Comparison of ENCODE assay signal across 8 cellular contexts in the genomic region with DNA sequence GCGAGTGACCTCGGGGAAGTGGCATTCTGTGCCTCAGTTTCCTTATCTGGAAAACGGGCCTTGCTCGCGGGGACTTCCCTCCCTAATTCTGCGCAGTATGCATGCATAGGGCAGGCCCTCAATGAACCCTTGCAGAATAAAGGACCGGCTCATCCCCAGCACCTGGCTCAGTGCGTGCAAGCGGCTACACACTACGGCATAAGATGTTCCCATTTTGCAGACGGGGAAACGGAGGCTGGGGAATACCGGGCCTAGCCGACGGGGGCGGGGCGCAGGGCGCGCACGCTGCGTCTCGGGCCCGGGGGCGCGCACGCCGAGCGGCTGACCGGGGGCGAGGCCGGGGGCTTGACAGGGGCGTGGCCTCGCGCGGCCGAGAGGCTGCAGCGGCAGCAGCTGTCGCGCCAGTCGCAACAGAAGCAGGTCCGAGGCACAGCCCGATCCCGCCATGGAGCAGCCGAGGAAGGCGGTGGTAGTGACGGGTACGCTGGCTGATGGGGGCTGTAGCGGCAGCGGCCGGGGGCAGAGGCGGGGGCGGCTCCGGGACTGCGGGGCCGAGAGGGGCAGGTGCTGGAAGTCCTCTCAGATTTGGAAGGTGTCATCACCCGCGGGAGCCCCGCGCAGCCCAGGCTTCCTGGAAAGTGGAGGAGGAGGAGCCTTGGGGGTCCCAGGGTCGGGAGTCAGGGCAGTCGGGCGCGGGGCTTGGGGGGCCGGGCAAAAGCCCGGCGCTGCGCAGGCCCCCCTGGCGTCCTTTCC. TPM values are rescaled to one million over a fixed set of nuclear protein-coding genes. Genes with fewer than 3 reads are reported as not detected.
DNase-seq lines count a peak whose midpoint lies in the region; ATAC-seq and TF ChIP-seq lines count a peak whose summit lies in the region.

A gene with protein sequence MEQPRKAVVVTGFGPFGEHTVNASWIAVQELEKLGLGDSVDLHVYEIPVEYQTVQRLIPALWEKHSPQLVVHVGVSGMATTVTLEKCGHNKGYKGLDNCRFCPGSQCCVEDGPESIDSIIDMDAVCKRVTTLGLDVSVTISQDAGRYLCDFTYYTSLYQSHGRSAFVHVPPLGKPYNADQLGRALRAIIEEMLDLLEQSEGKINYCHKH (plus strand): TSS at position 362 of the 753 bp plus-strand sequence. CDS start 84 bp downstream, at position 446.

- no TSS peak for BruUV-seq in IMR-90 (replicated peaks; lab: Mats Ljungman, UMichigan)

- TF ChIP-seq POLR2A in IMR-90 (IDR thresholded peaks at IDR 0.05; ENCODE audit: low read depth, low read length) (no peak), vagina (IDR thresholded peaks at IDR 0.05) (peak in 1 of 2 donors; percentile 41)

- peaks cover 2% of the 10 kb centered on the region; the same call in 1 of the 2 replicates for H3K36me3 ChIP-seq in IMR-90 (ENCODE audit: control insufficient read depth, insufficient read depth, low read length)
- peaks cover 0 to 16% of the 10 kb centered on the region in 2 donors for H3K36me3 ChIP-seq in psoas muscle (ENCODE audit: insufficient read depth in 1 of 2, low read depth in 1 of 2)
- no peaks in the 10 kb centered on the region for H3K36me3 ChIP-seq in vagina

- H3K36me3 Mint-ChIP-seq in T-helper 17 cell (ENCODE audit: low read depth) = no peaks in the 10 kb centered on the region

- no peak for TF ChIP-seq RAD21 in IMR-90 (IDR thresholded peaks at IDR 0.05; ENCODE audit: low read length)

- H4K20me1 ChIP-seq in IMR-90 (ENCODE audit: insufficient read depth, low read length) = peaks cover 4% of the 10 kb centered on the region; the same call in 1 of the 2 replicates

- H3K27me3 ChIP-seq in IMR-90 (ENCODE audit: control insufficient read depth, insufficient read depth, low read length) = no peaks in the 10 kb centered on the region
- H3K27me3 ChIP-seq in right cardiac atrium (ENCODE audit: control insufficient read depth, insufficient read depth) = no peaks in the 10 kb centered on the region
- no peaks in the 10 kb centered on the region for H3K27me3 ChIP-seq in psoas muscle (ENCODE audit: insufficient read depth in 3 of 3, low read length in 2 of 3)
- H3K27me3 ChIP-seq in vagina = no peaks in the 10 kb centered on the region

- peak within 1 kb of the TSS; percentile 66 for H2AK5ac ChIP-seq in IMR-90 (ENCODE audit: low read depth, low read length)

- H4K5ac ChIP-seq in IMR-90 (ENCODE audit: low read depth, low read length) = peak within 1 kb of the TSS; percentile 95

- peaks cover 12% of the 10 kb centered on the region for H3K4me1 ChIP-seq in IMR-90 (ENCODE audit: control insufficient read depth, insufficient read depth, low read length)
- H3K4me1 ChIP-seq in right cardiac atrium (ENCODE audit: control insufficient read depth, insufficient read depth, low read length) = no peaks in the 10 kb centered on the region
- H3K4me1 ChIP-seq in psoas muscle = peaks cover 11% of the 10 kb centered on the region
- H3K4me1 ChIP-seq in vagina = peaks cover 18% of the 10 kb centered on the region

- peak; percentile 83 for ATAC-seq in IMR-90 (ENCODE audit: low read depth)
- peak; percentile 57 for ATAC-seq in T-helper 17 cell
- peak; percentile 89 to 91 for ATAC-seq in right cardiac atrium
- peak; percentile 75 to 85 (median 80) for ATAC-seq in psoas muscle

- peak within 1 kb of the TSS; percentile 59 for H3K4ac ChIP-seq in IMR-90 (ENCODE audit: low read depth, low read length)

- H2BK20ac ChIP-seq in IMR-90 (ENCODE audit: low read depth, low read length) = no peak within 1 kb of the TSS

- TF ChIP-seq CTCF in IMR-90 (conservative IDR thresholded peaks at IDR 0.05; ENCODE audit: low read depth, low read length) (no peak), psoas muscle (IDR thresholded peaks at IDR 0.05) (no peak), vagina (IDR thresholded peaks at IDR 0.05) (peak in 1 of 3 experiments; percentile 2)

- peak within 1 kb of the TSS; percentile 19; the same call in 1 of the 2 replicates for H4K91ac ChIP-seq in IMR-90 (ENCODE audit: insufficient read depth, low read depth, low read length)

- peak within 1 kb of the TSS; percentile 43 for H3K18ac ChIP-seq in IMR-90 (ENCODE audit: low read depth, low read length)

- H2AK9ac ChIP-seq in IMR-90 (replicated peaks; ENCODE audit: low read depth, low read length, poor library complexity) = peak within 1 kb of the TSS; percentile 65

- no peaks in the 10 kb centered on the region for H3K27me3 Mint-ChIP-seq in T-helper 17 cell

- POLR2A ChIA-PET in IMR-90 (lab: Charles Lee; ENCODE audit: unreplicated experiment) = no interaction called here

- peak within 1 kb of the TSS; percentile 62 for H3K9ac ChIP-seq in IMR-90 (ENCODE audit: low read depth, low read length)

- in situ Hi-C loops in IMR-90 (cut with MboI; ENCODE audit: low sequenced_read_pairs) = no loop called here

- H2AFZ ChIP-seq in IMR-90 (replicated peaks; ENCODE audit: low read length, poor library complexity) = peak within 1 kb of the TSS; percentile 90

- 0 out of 3 replicates have a peak within 1 kb of the TSS, but pooled peaks have one; percentile 2 for H2BK15ac ChIP-seq in IMR-90 (ENCODE audit: low read depth, low read length)

- intact Hi-C loops in IMR-90 (cut with micrococcal nuclease) (no loop called here), right cardiac atrium (cut with DNase I) (loop anchor here in 1 of 4 donors (10.0 kb wide), 1 partner anchor 64 kb away; no protein-coding TSS in a partner anchor), psoas muscle (cut with DNase I) (no loop called here), vagina (cut with DNase I) (no loop called here)

- CTCF ChIA-PET in IMR-90 (lab: Yijun Ruan, JAX) = interaction anchor here (1.3 kb wide), 1 partner anchor 12 kb away, joined by 11 read pairs; no protein-coding TSS in a partner anchor

- peaks cover 0 to 18% of the 10 kb centered on the region in 2 experiments; a peak in 3 of 4 replicates for H3K79me1 ChIP-seq in IMR-90 (ENCODE audit: low read depth in 1 of 2, low read length in 2 of 2)

- peak within 1 kb of the TSS; percentile 34; the same call in 1 of the 2 replicates for H3K23ac ChIP-seq in IMR-90 (ENCODE audit: low read depth, low read length)

- 11% methylated on average over 34 of the region's 68 CpGs; no CpG with 5 or more reads in 1 of the 2 experiments for WGBS in IMR-90 (ENCODE audit: extremely low coverage in 2 of 2, insufficient read length in 1 of 2), 2 experiments
- WGBS in right cardiac atrium = 3% methylated on average over 68 of the region's 68 CpGs
- WGBS in psoas muscle, 3 donors = 3 to 7% (median 4%) methylated on average over 55 to 68 of the region's 68 CpGs

- H3K9me3 ChIP-seq in IMR-90 (ENCODE audit: control insufficient read depth, insufficient read depth, low read length) = no peaks in the 10 kb centered on the region
- H3K9me3 ChIP-seq in T-helper 17 cell (ENCODE audit: control insufficient read depth, low read length, poor library complexity, severe bottlenecking) = no peaks in the 10 kb centered on the region
- H3K9me3 ChIP-seq in right cardiac atrium (ENCODE audit: control insufficient read depth, low read length) = no peaks in the 10 kb centered on the region
- H3K9me3 ChIP-seq in psoas muscle = no peaks in the 10 kb centered on the region
- no peaks in the 10 kb centered on the region for H3K9me3 ChIP-seq in vagina

- H3K4me3 ChIP-seq in IMR-90 (ENCODE audit: insufficient read depth, low read depth, low read length) (peak within 1 kb of the TSS; percentile 78), right cardiac atrium (ENCODE audit: low read length) (peak within 1 kb of the TSS; percentile 69), psoas muscle (peak within 1 kb of the TSS; percentile 90), vagina (peak within 1 kb of the TSS; percentile 85)

- peak within 1 kb of the TSS; percentile 79 for H3K27ac Mint-ChIP-seq in T-helper 17 cell

- peak; percentile 61 for DNase-seq in NK-92 treated with Interleukin-12 subunit alpha and Interleukin-12 subunit beta, amount 100 ng/mL, for 24 hours (lab: John Stamatoyannopoulos, UW)
- DNase-seq in NK-92 (lab: John Stamatoyannopoulos, UW; ENCODE audit: unreplicated experiment) (no peak), IMR-90 (peak; percentile 41), T-helper 17 cell (peak; percentile 49 to 55 (median 53)), right cardiac atrium (peak; percentile 76 to 94 (median 93)), psoas muscle (peak; percentile 77 to 84), vagina (ENCODE audit: extremely low spot score in 2 of 2) (no peak)

- H2BK120ac ChIP-seq in IMR-90 (ENCODE audit: low read depth, low read length) = 0 out of 2 replicates have a peak within 1 kb of the TSS, but pooled peaks have one; percentile 24

- dilution Hi-C loops in IMR-90 (cut with HindIII; ENCODE audit: low sequenced_read_pairs, unreplicated experiment) = no loop called here

- peak within 1 kb of the TSS; percentile 97 for H3K4me2 ChIP-seq in IMR-90 (ENCODE audit: low read depth, low read length)

- peak within 1 kb of the TSS; percentile 73 for H3K14ac ChIP-seq in IMR-90 (replicated peaks; ENCODE audit: low read depth, low read length)

- no peak within 1 kb of the TSS for H2BK5ac ChIP-seq in IMR-90 (ENCODE audit: low read depth, low read length, poor library complexity, severe bottlenecking)

- H3K9me1 ChIP-seq in IMR-90 (ENCODE audit: insufficient read depth, low read length) = peaks cover 4% of the 10 kb centered on the region; the same call in 1 of the 2 replicates

- peak within 1 kb of the TSS; percentile 55 to 94 for H4K8ac ChIP-seq in IMR-90 (ENCODE audit: low read depth in 2 of 2, low read length in 2 of 2)

- peak within 1 kb of the TSS; percentile 92 for H3K4me3 Mint-ChIP-seq in T-helper 17 cell

- peak within 1 kb of the TSS; percentile 11; the same call in 1 of the 2 replicates for H3K27ac ChIP-seq in IMR-90 (ENCODE audit: insufficient read depth, low read length)
- H3K27ac ChIP-seq in angular gyrus (ENCODE audit: low read depth, low read length) = peak within 1 kb of the TSS; percentile 59
- H3K27ac ChIP-seq in right cardiac atrium (ENCODE audit: low read length) = peak within 1 kb of the TSS; percentile 10
- peak within 1 kb of the TSS; percentile 91 for H3K27ac ChIP-seq in psoas muscle
- H3K27ac ChIP-seq in vagina = peak within 1 kb of the TSS; percentile 92

- no peak within 1 kb of the TSS for H3K56ac ChIP-seq in IMR-90 (ENCODE audit: extremely low read depth, insufficient read depth, low read length)

- peaks cover 9% of the 10 kb centered on the region for H3K4me1 Mint-ChIP-seq in T-helper 17 cell

TF ChIP-seq in IMR-90, 13 proteins besides CTCF, POLR2A, EP300 and RAD21 (continues in another document):
- TF ChIP-seq MXI1 (IDR thresholded peaks at IDR 0.05; ENCODE audit: borderline replicate concordance, low read depth, low read length) = 0 out of 2 replicates have a peak, but pooled peaks have one; percentile 48
- no peak; the same call in 1 of the 2 replicates for TF ChIP-seq MAZ (IDR thresholded peaks at IDR 0.05; ENCODE audit: borderline replicate concordance, low read depth, low read length)

RNA-seq across cellular contexts. Expression of the gene that starts here (rescaled TPM):
- total RNA-seq in IMR-90 (2012; rRNA removed) (11.1 and 14.3 TPM in 2 replicates), T-helper 17 cell (10 to 100 TPM; 22.0 to 28.3 TPM), right cardiac atrium (10 to 100 TPM; 31.3 to 42.0 (median 35.0) TPM), psoas muscle (10 to 100 TPM; 18.3 to 47.8 (median 31.7) TPM), vagina (27.5 TPM)
- polyA plus RNA-seq in IMR-90 (2012; rRNA removed) (11.8 and 13.3 TPM in 2 replicates), right cardiac atrium (17.4 TPM), psoas muscle (10 to 100 TPM in 1 of 3 donors, 1 to 10 TPM in 2; 8.0 to 13.8 (median 9.1) TPM)
- polyA plus RNA-seq in IMR-90 (2012; cell fraction: cytosol; rRNA removed) = 3.8 and 13.8 TPM in 2 replicates
- 32.7 and 36.9 TPM in 2 replicates for polyA plus RNA-seq in IMR-90 (2012; cell fraction: nucleus; rRNA removed; ENCODE audit: low replicate concordance)

Comparison
In these comparisons a context has a peak if more than half of its experiments do, and no peak if none do; other contexts are left out.
1. DNase-seq: peak in NK-92 treated with Interleukin-12 subunit alpha and Interleukin-12 subunit beta, amount 100 ng/mL, for 24 hours (single experiment), IMR-90 (single experiment), T-helper 17 cell (3 of 3), right cardiac atrium (3 of 3) and psoas muscle (2 of 2); none in NK-92 (single experiment) and vagina (0 of 2).
2. H3K27ac ChIP-seq: peak in every context shown above with its lines; median percentile 92 in vagina; 91 in psoas muscle; 59 in angular gyrus; 11 in IMR-90; 10 in right cardiac atrium.
3. Peak in every context shown above with its lines, with median percentiles within 50 percentile points of each other: ATAC-seq and H3K4me3 ChIP-seq.